ENCODE assay signal across 28 cellular contexts in genomic region chr2:190200603-190201002, GRCh38.
"Had no signal": no experiment of that assay in that cellular context is flagged by ENCODE, and none has a peak within 500 bp of the region (broad histone marks: within the 10 kb centered on the region; RNA-seq: fewer than 3 reads in every experiment).

No MANE protein-coding gene starts in this region.

- H3K36me3 ChIP-seq: neural progenitor cell, ovary, uterus had no signal

- ATAC-seq: naive thymus-derived CD8-positive, alpha-beta T cell; natural killer cell treated with Interleukin-12 subunit alpha and Interleukin-12 subunit beta and Interleukin-15 and Interleukin-18, amount 100 ng/mL, for 72 hours; psoas muscle; right cardiac atrium; right lobe of liver; stimulated activated effector memory CD8-positive, alpha-beta T cell treated with anti-CD3 and anti-CD28 coated beads, Interleukin-12 subunit alpha, Interleukin-12 subunit beta, amount 100 ng/mL, for 72 hours; stimulated activated naive B cell treated with anti-CD40 and anti-IgM and Interleukin-4, amounts not matched to agents 10 μg/mL and 1 μg/mL and 100 μg/mL, for 72 hours; stimulated activated naive CD8-positive, alpha-beta T cell treated with anti-CD3 and anti-CD28 coated beads, Interleukin-15, amount 100 ng/mL, for 72 hours had no signal

- H3K27me3 ChIP-seq: neural progenitor cell, ovary, right lobe of liver, sigmoid colon, suprapubic skin, testis, tibial artery, transverse colon, upper lobe of right lung, uterus had no signal

- DNase-seq: naive B cell; naive thymus-derived CD8-positive, alpha-beta T cell; occipital lobe; ovary; posterior cingulate gyrus; psoas muscle; right cardiac atrium; right lobe of liver; sigmoid colon; stimulated activated CD4-positive, alpha-beta T cell treated with anti-CD3 and anti-CD28 coated beads, Interleukin-15, amount 100 ng/mL, for 24 hours; stimulated activated CD4-positive, alpha-beta T cell treated with anti-CD3 and anti-CD28 coated beads, Interleukin-2, amount 100 ng/mL, for 24 hours; stimulated activated CD4-positive, alpha-beta T cell treated with anti-CD3 and anti-CD28 coated beads, Interleukin-2, amount 100 ng/mL, for 48 hours; stimulated activated CD4-positive, alpha-beta T cell treated with anti-CD3 and anti-CD28 coated beads, Interleukin-4, amount 100 ng/mL, for 24 hours; stimulated activated naive B cell treated with anti-CD40 and anti-IgM and Interleukin-4, amounts not matched to agents 10 μg/mL and 1 μg/mL and 100 μg/mL, for 72 hours; stimulated activated naive CD4-positive, alpha-beta T cell treated with Interleukin-2 at 50 U/mL for 16 hours; stimulated activated naive CD8-positive, alpha-beta T cell treated with anti-CD3 and anti-CD28 coated beads, Interleukin-15, amount 100 ng/mL, for 72 hours; substantia nigra; testis; tibial artery; transverse colon; upper lobe of right lung; uterus had no signal

- H3K4me2 ChIP-seq: neural progenitor cell, smooth muscle cell had no signal

- H3K4me1 ChIP-seq: neural progenitor cell, psoas muscle, right lobe of liver, sigmoid colon, suprapubic skin, testis, tibial artery, upper lobe of right lung had no signal

- H3K9me3 ChIP-seq: ovary, psoas muscle, right lobe of liver, sigmoid colon, suprapubic skin, testis, tibial artery, transverse colon, upper lobe of right lung, uterus had no signal

- H2AFZ ChIP-seq: neural progenitor cell, parathyroid adenoma had no signal

- H3K9ac ChIP-seq: neural progenitor cell, parathyroid adenoma had no signal

- H3K27ac ChIP-seq: neural progenitor cell, ovary, parathyroid adenoma, psoas muscle, right lobe of liver, sigmoid colon, suprapubic skin, testis, tibial artery, upper lobe of right lung had no signal

- H3K4me3 ChIP-seq: neural progenitor cell, ovary, psoas muscle, right lobe of liver, sigmoid colon, smooth muscle cell, suprapubic skin, testis, tibial artery, transverse colon, upper lobe of right lung, uterus had no signal
